Comparison of ENCODE assay signal across 1 cellular context in genomic region chr11:119607726-119608125, GRCh38.
TF ChIP-seq lines count a peak whose summit lies in the region.

No MANE protein-coding gene starts in this region.

TF ChIP-seq in GM23338, 12 proteins besides CTCF, POLR2A, EP300 and RAD21 (continued from another document):
- TF ChIP-seq, protein P1, sequence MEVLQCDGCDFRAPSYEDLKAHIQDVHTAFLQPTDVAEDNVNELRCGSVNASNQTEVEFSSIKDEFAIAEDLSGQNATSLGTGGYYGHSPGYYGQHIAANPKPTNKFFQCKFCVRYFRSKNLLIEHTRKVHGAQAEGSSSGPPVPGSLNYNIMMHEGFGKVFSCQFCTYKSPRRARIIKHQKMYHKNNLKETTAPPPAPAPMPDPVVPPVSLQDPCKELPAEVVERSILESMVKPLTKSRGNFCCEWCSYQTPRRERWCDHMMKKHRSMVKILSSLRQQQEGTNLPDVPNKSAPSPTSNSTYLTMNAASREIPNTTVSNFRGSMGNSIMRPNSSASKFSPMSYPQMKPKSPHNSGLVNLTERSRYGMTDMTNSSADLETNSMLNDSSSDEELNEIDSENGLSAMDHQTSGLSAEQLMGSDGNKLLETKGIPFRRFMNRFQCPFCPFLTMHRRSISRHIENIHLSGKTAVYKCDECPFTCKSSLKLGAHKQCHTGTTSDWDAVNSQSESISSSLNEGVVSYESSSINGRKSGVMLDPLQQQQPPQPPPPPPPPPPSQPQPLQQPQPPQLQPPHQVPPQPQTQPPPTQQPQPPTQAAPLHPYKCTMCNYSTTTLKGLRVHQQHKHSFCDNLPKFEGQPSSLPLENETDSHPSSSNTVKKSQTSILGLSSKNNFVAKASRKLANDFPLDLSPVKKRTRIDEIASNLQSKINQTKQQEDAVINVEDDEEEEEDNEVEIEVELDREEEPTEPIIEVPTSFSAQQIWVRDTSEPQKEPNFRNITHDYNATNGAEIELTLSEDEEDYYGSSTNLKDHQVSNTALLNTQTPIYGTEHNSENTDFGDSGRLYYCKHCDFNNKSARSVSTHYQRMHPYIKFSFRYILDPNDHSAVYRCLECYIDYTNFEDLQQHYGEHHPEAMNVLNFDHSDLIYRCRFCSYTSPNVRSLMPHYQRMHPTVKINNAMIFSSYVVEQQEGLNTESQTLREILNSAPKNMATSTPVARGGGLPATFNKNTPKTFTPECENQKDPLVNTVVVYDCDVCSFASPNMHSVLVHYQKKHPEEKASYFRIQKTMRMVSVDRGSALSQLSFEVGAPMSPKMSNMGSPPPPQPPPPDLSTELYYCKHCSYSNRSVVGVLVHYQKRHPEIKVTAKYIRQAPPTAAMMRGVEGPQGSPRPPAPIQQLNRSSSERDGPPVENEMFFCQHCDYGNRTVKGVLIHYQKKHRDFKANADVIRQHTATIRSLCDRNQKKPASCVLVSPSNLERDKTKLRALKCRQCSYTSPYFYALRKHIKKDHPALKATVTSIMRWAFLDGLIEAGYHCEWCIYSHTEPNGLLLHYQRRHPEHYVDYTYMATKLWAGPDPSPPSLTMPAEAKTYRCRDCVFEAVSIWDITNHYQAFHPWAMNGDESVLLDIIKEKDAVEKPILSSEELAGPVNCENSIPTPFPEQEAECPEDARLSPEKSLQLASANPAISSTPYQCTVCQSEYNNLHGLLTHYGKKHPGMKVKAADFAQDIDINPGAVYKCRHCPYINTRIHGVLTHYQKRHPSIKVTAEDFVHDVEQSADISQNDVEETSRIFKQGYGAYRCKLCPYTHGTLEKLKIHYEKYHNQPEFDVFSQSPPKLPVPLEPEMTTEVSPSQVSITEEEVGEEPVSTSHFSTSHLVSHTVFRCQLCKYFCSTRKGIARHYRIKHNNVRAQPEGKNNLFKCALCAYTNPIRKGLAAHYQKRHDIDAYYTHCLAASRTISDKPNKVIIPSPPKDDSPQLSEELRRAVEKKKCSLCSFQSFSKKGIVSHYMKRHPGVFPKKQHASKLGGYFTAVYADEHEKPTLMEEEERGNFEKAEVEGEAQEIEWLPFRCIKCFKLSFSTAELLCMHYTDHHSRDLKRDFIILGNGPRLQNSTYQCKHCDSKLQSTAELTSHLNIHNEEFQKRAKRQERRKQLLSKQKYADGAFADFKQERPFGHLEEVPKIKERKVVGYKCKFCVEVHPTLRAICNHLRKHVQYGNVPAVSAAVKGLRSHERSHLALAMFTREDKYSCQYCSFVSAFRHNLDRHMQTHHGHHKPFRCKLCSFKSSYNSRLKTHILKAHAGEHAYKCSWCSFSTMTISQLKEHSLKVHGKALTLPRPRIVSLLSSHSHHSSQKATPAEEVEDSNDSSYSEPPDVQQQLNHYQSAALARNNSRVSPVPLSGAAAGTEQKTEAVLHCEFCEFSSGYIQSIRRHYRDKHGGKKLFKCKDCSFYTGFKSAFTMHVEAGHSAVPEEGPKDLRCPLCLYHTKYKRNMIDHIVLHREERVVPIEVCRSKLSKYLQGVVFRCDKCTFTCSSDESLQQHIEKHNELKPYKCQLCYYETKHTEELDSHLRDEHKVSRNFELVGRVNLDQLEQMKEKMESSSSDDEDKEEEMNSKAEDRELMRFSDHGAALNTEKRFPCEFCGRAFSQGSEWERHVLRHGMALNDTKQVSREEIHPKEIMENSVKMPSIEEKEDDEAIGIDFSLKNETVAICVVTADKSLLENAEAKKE (CRISPR knock-in tag; IDR thresholded peaks at IDR 0.05), result no peak
- TF ChIP-seq STAT1 (IDR thresholded peaks at IDR 0.05; ENCODE audit: unreplicated experiment) (no peak), ZNF114 (CRISPR knock-in tag; IDR thresholded peaks at IDR 0.05) (no peak), EZH2phosphoT487 (IDR thresholded peaks at IDR 0.05; ENCODE audit: unreplicated experiment) (no peak)
